In the genomic region with DNA sequence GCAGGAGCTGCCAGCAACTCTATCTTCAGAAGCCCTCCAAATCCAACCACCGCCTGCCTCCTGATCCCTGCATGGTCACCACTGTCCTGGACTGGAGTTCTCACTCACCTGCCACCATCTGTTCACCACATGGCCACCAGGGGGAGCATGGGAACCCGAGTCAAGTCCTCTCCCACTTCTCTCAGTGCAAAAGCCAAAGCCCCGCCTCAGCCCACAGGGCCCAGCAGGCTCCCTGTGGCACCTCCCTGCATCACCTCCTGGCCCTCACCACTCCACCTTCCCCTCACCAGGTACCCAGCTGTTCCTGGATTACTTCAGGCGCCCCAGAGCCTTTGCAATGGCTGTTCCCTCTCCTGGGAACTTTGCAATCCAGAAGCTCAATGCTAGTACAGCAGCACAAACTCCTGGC, we compare ENCODE assay signal across 8 cellular contexts. TPM values are rescaled to one million over a fixed set of nuclear protein-coding genes. Genes with fewer than 3 reads are reported as not detected.
A peak's percentile ranks its signal among the peaks of the same experiment; 100 is the strongest.
DNase-seq lines count a peak whose midpoint lies in the region; ATAC-seq and TF ChIP-seq lines count a peak whose summit lies in the region.

No MANE protein-coding gene starts in this region.

- in situ Hi-C loops in gastrocnemius medialis (cut with MboI; ENCODE audit: low sequenced_read_pairs in 4 of 4): loop anchor here in 1 of 4 donors (10.0 kb wide), 1 partner anchor 122 kb away; a partner anchor contains a TSS

- H3K4me1 Mint-ChIP-seq in T-cell: peaks cover 35 to 40% (median 36%) of the 10 kb centered on the region in 3 donors
- H3K4me1 Mint-ChIP-seq in activated naive CD8-positive, alpha-beta T cell treated with anti-CD3 and anti-CD28 coated beads, Interleukin-2, amount 50 U/mL, for 24 hours: peaks cover 25% of the 10 kb centered on the region

- no peaks in the 10 kb centered on the region for H3K27me3 Mint-ChIP-seq in T-cell
- no peaks in the 10 kb centered on the region for H3K27me3 Mint-ChIP-seq in activated naive CD8-positive, alpha-beta T cell treated with anti-CD3 and anti-CD28 coated beads, Interleukin-2, amount 50 U/mL, for 24 hours

- ATAC-seq in T-cell (replicated peaks in 1 of 4) (peak; percentile 17 to 59 (median 52)), gastrocnemius medialis (peak in 1 of 2 donors; percentile 40), GM19328 (IDR thresholded peaks at IDR 0.05; ENCODE audit: unreplicated experiment) (no peak), HG03095 (IDR thresholded peaks at IDR 0.05; ENCODE audit: unreplicated experiment) (no peak)
- ATAC-seq in activated naive CD8-positive, alpha-beta T cell treated with anti-CD3 and anti-CD28 coated beads, Interleukin-2, amount 50 U/mL, for 24 hours: peak; percentile 41

- H3K9me3 ChIP-seq in left ventricle myocardium inferior (replicated peaks) (no peaks in the 10 kb centered on the region), gastrocnemius medialis (no peaks in the 10 kb centered on the region)

- H3K27ac ChIP-seq in left ventricle myocardium inferior (replicated peaks) (no peak overlapping the region), gastrocnemius medialis (no peak overlapping the region)

- peaks cover 33% of the 10 kb centered on the region for H3K36me3 Mint-ChIP-seq in T-cell
- H3K36me3 Mint-ChIP-seq in activated naive CD8-positive, alpha-beta T cell treated with anti-CD3 and anti-CD28 coated beads, Interleukin-2, amount 50 U/mL, for 24 hours (ENCODE audit: low read depth): peaks cover 30% of the 10 kb centered on the region

- TF ChIP-seq CTCF in GM10248 (IDR thresholded peaks at IDR 0.05; ENCODE audit: control extremely low read depth, extremely low read depth, low read depth, missing control alignments) (peak; percentile 76), left ventricle myocardium inferior (IDR thresholded peaks at IDR 0.05; ENCODE audit: borderline replicate concordance) (peak; percentile 88), gastrocnemius medialis (IDR thresholded peaks at IDR 0.05 in 4 of 5, conservative IDR thresholded peaks at IDR 0.05 in 1 of 5) (peak; percentile 33 to 81 (median 70))

- DNase-seq in GM10248 (ENCODE audit: extremely low spot score) (peak; percentile 82), NCI-H1092 (lab: John Stamatoyannopoulos, UW) (peak; percentile 71), T-cell (peak in 33 of 34 experiments; percentile 54 to 85 (median 75)), left ventricle myocardium inferior (peak; percentile 78), gastrocnemius medialis (peak; percentile 36 to 57)
- DNase-seq in activated naive CD8-positive, alpha-beta T cell treated with anti-CD3 and anti-CD28 coated beads, Interleukin-2, amount 50 U/mL, for 24 hours: peak; percentile 95

- H3K4me1 ChIP-seq in left ventricle myocardium inferior (peaks cover 16% of the 10 kb centered on the region), gastrocnemius medialis (peaks cover 4 to 12% of the 10 kb centered on the region in 2 donors)

- H3K27me3 ChIP-seq in left ventricle myocardium inferior (ENCODE audit: low read depth): no peaks in the 10 kb centered on the region
- no peaks in the 10 kb centered on the region for H3K27me3 ChIP-seq in gastrocnemius medialis

- H3K9me3 Mint-ChIP-seq in T-cell: no peaks in the 10 kb centered on the region
- no peaks in the 10 kb centered on the region for H3K9me3 Mint-ChIP-seq in activated naive CD8-positive, alpha-beta T cell treated with anti-CD3 and anti-CD28 coated beads, Interleukin-2, amount 50 U/mL, for 24 hours

- H3K4me3 ChIP-seq in left ventricle myocardium inferior (no peak overlapping the region), gastrocnemius medialis (no peak overlapping the region)

- intact Hi-C loops in left ventricle myocardium inferior (cut with micrococcal nuclease) (no loop called here), gastrocnemius medialis (cut with DNase I; ENCODE audit: low total_unique reads) (no loop called here)

- CTCF ChIA-PET in GM10248 (lab: Yijun Ruan, JAX): interaction anchor here (0.7 to 3.3 kb wide), 27 partner anchors 9 to 617 kb away, joined by 3 to 16 read pairs (median 4); a partner anchor contains a TSS
- CTCF ChIA-PET in T-cell (lab: Charles Lee): interaction anchor here (0.6 to 1.1 kb wide), 3 partner anchors 57 to 121 kb away, joined by 3 to 5 read pairs (median 3); no protein-coding TSS in a partner anchor

- POLR2A ChIA-PET in GM10248 (lab: Yijun Ruan, JAX) (no interaction called here), T-cell (lab: Charles Lee) (no interaction called here)

- no peak overlapping the region for H3K4me3 Mint-ChIP-seq in T-cell
- peak overlapping the region; percentile 9 for H3K4me3 Mint-ChIP-seq in activated naive CD8-positive, alpha-beta T cell treated with anti-CD3 and anti-CD28 coated beads, Interleukin-2, amount 50 U/mL, for 24 hours

- H3K36me3 ChIP-seq in left ventricle myocardium inferior: peaks cover 79% of the 10 kb centered on the region
- peaks cover 5 to 78% of the 10 kb centered on the region in 2 donors for H3K36me3 ChIP-seq in gastrocnemius medialis

- no peak for TF ChIP-seq POLR2A in gastrocnemius medialis (IDR thresholded peaks at IDR 0.05)

- peak overlapping the region in 1 of 2 donors; percentile 79 for H3K27ac Mint-ChIP-seq in T-cell
- H3K27ac Mint-ChIP-seq in activated naive CD8-positive, alpha-beta T cell treated with anti-CD3 and anti-CD28 coated beads, Interleukin-2, amount 50 U/mL, for 24 hours: no peak overlapping the region

RNA-seq across cellular contexts. Expression of a gene that starts 5.3 kb away (rescaled TPM):
- total RNA-seq in T-cell (100 to 1,000 TPM; 141 to 195 (median 177) TPM), left ventricle myocardium inferior (50.8 TPM), gastrocnemius medialis (100 to 1,000 TPM; 115 to 184 (median 127) TPM)

RNA-seq across cellular contexts. Expression of a gene that starts 9.8 kb away (rescaled TPM):
- total RNA-seq in T-cell (10 to 100 TPM in 4 of 5 donors, 1 to 10 TPM in 1; 7.7 to 24.3 (median 17.6) TPM), left ventricle myocardium inferior (8.4 TPM), gastrocnemius medialis (1 to 10 TPM; 2.2 to 8.4 (median 3.7) TPM)

RNA-seq across cellular contexts. Expression of a gene that starts 9.8 kb away (rescaled TPM):
- total RNA-seq in T-cell: 100 to 1,000 TPM in 4 of 5 donors, 10 to 100 TPM in 1; 96.0 to 159 (median 149) TPM
- 26.7 TPM for total RNA-seq in left ventricle myocardium inferior
- 10 to 100 TPM; 18.0 to 34.2 (median 29.3) TPM for total RNA-seq in gastrocnemius medialis

RNA-seq across cellular contexts. Expression of a gene that starts 11.4 kb away (rescaled TPM):
- total RNA-seq in T-cell (not detected), left ventricle myocardium inferior (not detected), gastrocnemius medialis (not detected)

RNA-seq across cellular contexts. Expression of a gene that starts 20.0 kb away (rescaled TPM):
- 1 to 10 TPM; 3.4 to 6.2 (median 4.7) TPM for total RNA-seq in T-cell
- total RNA-seq in left ventricle myocardium inferior: 1.8 TPM
- 1 to 10 TPM; 2.5 to 5.8 (median 3.3) TPM for total RNA-seq in gastrocnemius medialis

Comparison
In these comparisons a context has a peak if more than half of its experiments do, and no peak if none do; other contexts are left out.
1. ATAC-seq: peak in T-cell (4 of 4) and activated naive CD8-positive, alpha-beta T cell treated with anti-CD3 and anti-CD28 coated beads, Interleukin-2, amount 50 U/mL, for 24 hours (single experiment); none in GM19328 (single experiment) and HG03095 (single experiment).
2. Peak in every context shown above with its lines, with median percentiles within 50 percentile points of each other: DNase-seq and CTCF ChIP-seq.